ENCODE assay signal across 25 cellular contexts in the genomic region with DNA sequence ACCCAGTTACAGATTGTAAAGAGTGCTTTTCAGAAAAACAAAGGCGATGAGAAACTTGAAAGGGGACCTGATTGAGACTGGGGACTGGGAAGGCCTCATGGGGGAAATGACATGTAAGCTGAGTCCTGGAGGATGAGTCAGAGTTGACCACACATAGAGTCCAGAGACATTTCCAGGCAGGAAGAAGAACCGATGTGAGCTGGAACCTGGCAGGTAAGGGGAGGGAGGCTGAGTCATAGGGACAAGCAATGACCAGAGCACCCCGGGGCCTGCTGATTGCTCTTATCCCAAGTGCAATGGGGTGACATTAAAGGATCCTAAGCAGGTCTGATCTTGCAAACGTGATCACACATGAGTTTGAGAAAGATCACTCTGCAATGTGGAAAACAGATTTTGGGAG. TPM values are rescaled to one million over a fixed set of nuclear protein-coding genes. Genes with fewer than 3 reads are reported as not detected.
A peak's percentile ranks its signal among the peaks of the same experiment; 100 is the strongest.
DNase-seq lines count a peak whose midpoint lies in the region; FAIRE-seq and TF ChIP-seq lines count a peak whose summit lies in the region.
"Had no signal": no experiment of that assay in that cellular context is flagged by ENCODE, and none has a peak within 500 bp of the region (broad histone marks: within the 10 kb centered on the region; RNA-seq: fewer than 3 reads in every experiment).

No MANE protein-coding gene starts in this region.

- H3K36me3 ChIP-seq in astrocyte (ENCODE audit: insufficient read depth, low read length) (no peaks in the 10 kb centered on the region), kidney epithelial cell (ENCODE audit: control insufficient read depth, insufficient read depth, low read length) (no peaks in the 10 kb centered on the region)
- H3K36me3 ChIP-seq: esophagus squamous epithelium, SJSA1, upper lobe of right lung had no signal

- H3K4me2 ChIP-seq in astrocyte (ENCODE audit: low read length) = no peak overlapping the region

- CTCF ChIA-PET in Calu3 (lab: Charles Lee) = interaction anchor here (0.6 kb wide), 1 partner anchor 856 kb away, joined by 3 read pairs; no protein-coding TSS in a partner anchor

- FAIRE-seq in astrocyte (lab: Jason Lieb, UNC) = no peak

- no peak for TF ChIP-seq POLR2A in erythroblast (IDR thresholded peaks at IDR 0.05; ENCODE audit: low read length)

- peaks cover 7% of the 10 kb centered on the region for H3K4me1 ChIP-seq in astrocyte (ENCODE audit: insufficient read depth, low read length)
- H3K4me1 ChIP-seq: upper lobe of right lung had no signal

- no peaks in the 10 kb centered on the region for H3K36me3 Mint-ChIP-seq in Calu3 (ENCODE audit: insufficient read depth, unreplicated experiment)
- peaks cover 4% of the 10 kb centered on the region for H3K36me3 Mint-ChIP-seq in astrocyte (ENCODE audit: low read depth, unreplicated experiment)
- H3K36me3 Mint-ChIP-seq: activated naive CD8-positive, alpha-beta T cell treated with anti-CD3 and anti-CD28 coated beads for 36 hours; CD8-positive, alpha-beta memory T cell; naive thymus-derived CD8-positive, alpha-beta T cell had no signal

- TF ChIP-seq CTCF in Calu3 (IDR thresholded peaks at IDR 0.05; ENCODE audit: unreplicated experiment) = no peak
- TF ChIP-seq CTCF in astrocyte (IDR thresholded peaks at IDR 0.05; ENCODE audit: insufficient read depth, low read depth, low read length) = no peak
- no peak for TF ChIP-seq CTCF in kidney epithelial cell (IDR thresholded peaks at IDR 0.05; ENCODE audit: insufficient read depth, low read length, poor library complexity, severe bottlenecking)
- no peak for TF ChIP-seq CTCF in foreskin fibroblast (IDR thresholded peaks at IDR 0.05; ENCODE audit: low read depth, low read length)

- no peak overlapping the region for H2AFZ ChIP-seq in astrocyte (ENCODE audit: low read depth, low read length)

- H3K4me1 Mint-ChIP-seq in Calu3 (ENCODE audit: low read depth, unreplicated experiment) (peaks cover 12% of the 10 kb centered on the region), astrocyte (ENCODE audit: low read depth, unreplicated experiment) (peaks cover 16% of the 10 kb centered on the region)
- H3K4me1 Mint-ChIP-seq: activated B cell treated with CpG ODN at 0.5 μM for 24 hours; activated naive CD8-positive, alpha-beta T cell treated with anti-CD3 and anti-CD28 coated beads for 36 hours; CD8-positive, alpha-beta memory T cell; naive thymus-derived CD8-positive, alpha-beta T cell had no signal

- no TSS peak for BruUV-seq in Calu3 (replicated peaks; lab: Mats Ljungman, UMichigan)

- H3K9ac ChIP-seq in astrocyte (ENCODE audit: low read length) = no peak overlapping the region

- H3K27ac Mint-ChIP-seq in Calu3 (ENCODE audit: unreplicated experiment) (no peak overlapping the region), astrocyte (ENCODE audit: unreplicated experiment) (no peak overlapping the region)
- H3K27ac Mint-ChIP-seq: activated B cell treated with CpG ODN at 0.5 μM for 24 hours; activated naive CD8-positive, alpha-beta T cell treated with anti-CD3 and anti-CD28 coated beads for 36 hours; activated T-helper 1 cell treated with anti-CD3 and anti-CD28 coated beads, Interleukin-12 subunit alpha, Interleukin-12 subunit beta, Interleukin-2, Interleukin-4 antibody, amounts not matched to agents 30 ng/mL and 10 ng/mL and 1 ng/mL, durations not matched to agents 14 hours and 24 hours and 36 hours; CD8-positive, alpha-beta memory T cell; naive thymus-derived CD8-positive, alpha-beta T cell had no signal

- H4K20me1 ChIP-seq in astrocyte (ENCODE audit: insufficient read depth, low read length) = no peaks in the 10 kb centered on the region

- H3K27me3 Mint-ChIP-seq in Calu3 (ENCODE audit: unreplicated experiment) (no peaks in the 10 kb centered on the region), astrocyte (ENCODE audit: low read depth, unreplicated experiment) (peaks cover 2% of the 10 kb centered on the region)
- H3K27me3 Mint-ChIP-seq: activated naive CD8-positive, alpha-beta T cell treated with anti-CD3 and anti-CD28 coated beads for 36 hours had no signal

- intact Hi-C loops in Calu3 (cut with micrococcal nuclease; ENCODE audit: unreplicated experiment) = no loop called here

- H3K27ac ChIP-seq in astrocyte (ENCODE audit: low read depth, low read length) = no peak overlapping the region
- H3K27ac ChIP-seq: dorsolateral prefrontal cortex, esophagus squamous epithelium, SJSA1, upper lobe of right lung had no signal

- no peak overlapping the region for H3K4me3 Mint-ChIP-seq in Calu3 (ENCODE audit: low read depth, unreplicated experiment)
- H3K4me3 Mint-ChIP-seq in astrocyte (ENCODE audit: unreplicated experiment) = no peak overlapping the region
- H3K4me3 Mint-ChIP-seq: activated B cell treated with CpG ODN at 0.5 μM for 24 hours; activated naive CD8-positive, alpha-beta T cell treated with anti-CD3 and anti-CD28 coated beads for 36 hours; activated T-helper 1 cell treated with anti-CD3 and anti-CD28 coated beads, Interleukin-12 subunit alpha, Interleukin-12 subunit beta, Interleukin-2, Interleukin-4 antibody, amounts not matched to agents 30 ng/mL and 10 ng/mL and 1 ng/mL, durations not matched to agents 14 hours and 24 hours and 36 hours; CD8-positive, alpha-beta memory T cell; naive thymus-derived CD8-positive, alpha-beta T cell; T-helper 2 cell treated with Interferon-gamma antibody and Interleukin-4, amounts not matched to agents 5 μg/mL and 100 μg/mL, for 36 hours had no signal

- DNase-seq in Calu3 (peak; percentile 4), HK-2 (ENCODE audit: unreplicated experiment) (peak; percentile 66), astrocyte (ENCODE audit: low read depth) (peak; percentile 23), kidney epithelial cell (ENCODE audit: low read depth) (peak; percentile 78), foreskin fibroblast (no peak), NOMO-1 (lab: John Stamatoyannopoulos, UW; ENCODE audit: unreplicated experiment in 2 of 2) (no peak), erythroblast (lab: John Stamatoyannopoulos, UW) (no peak), GM03348 (ENCODE audit: low spot score) (no peak)
- DNase-seq: activated B cell treated with CpG ODN at 0.5 μM for 24 hours; activated naive CD8-positive, alpha-beta T cell treated with anti-CD3 and anti-CD28 coated beads for 36 hours; CD8-positive, alpha-beta memory T cell; dorsolateral prefrontal cortex; esophagus squamous epithelium; GF-D8; naive thymus-derived CD8-positive, alpha-beta T cell; NCI-H1930; NCI-H446; posterior cingulate gyrus; stimulated activated CD4-positive, alpha-beta T cell treated with anti-CD3 and anti-CD28 coated beads, Interleukin-2, amount 100 ng/mL, for 48 hours; upper lobe of right lung had no signal

- H3K4me3 ChIP-seq in astrocyte (ENCODE audit: insufficient read depth, low read depth, low read length) (no peak overlapping the region), kidney epithelial cell (ENCODE audit: low read depth, low read length) (no peak overlapping the region), foreskin fibroblast (ENCODE audit: low read depth in 1 of 2, low read length in 2 of 2) (no peak overlapping the region)
- H3K4me3 ChIP-seq: dorsolateral prefrontal cortex, esophagus squamous epithelium, lung, SJSA1, upper lobe of right lung had no signal

- no peaks in the 10 kb centered on the region for H3K9me3 ChIP-seq in astrocyte (ENCODE audit: insufficient read depth, low read depth, low read length)
- H3K9me3 ChIP-seq: esophagus squamous epithelium, SJSA1, upper lobe of right lung had no signal

- H3K79me2 ChIP-seq in astrocyte (ENCODE audit: insufficient read depth, low read length) = no peaks in the 10 kb centered on the region

- H3K27me3 ChIP-seq in astrocyte (ENCODE audit: insufficient read depth, low read length) (no peaks in the 10 kb centered on the region), kidney epithelial cell (ENCODE audit: control insufficient read depth, insufficient read depth, low read length) (no peaks in the 10 kb centered on the region)
- H3K27me3 ChIP-seq: dorsolateral prefrontal cortex had no signal

- H3K9me3 Mint-ChIP-seq in Calu3 (ENCODE audit: low read depth, unreplicated experiment) = no peaks in the 10 kb centered on the region
- no peaks in the 10 kb centered on the region for H3K9me3 Mint-ChIP-seq in astrocyte (ENCODE audit: unreplicated experiment)
- H3K9me3 Mint-ChIP-seq: activated B cell treated with CpG ODN at 0.5 μM for 24 hours; activated naive CD8-positive, alpha-beta T cell treated with anti-CD3 and anti-CD28 coated beads for 36 hours; activated T-helper 1 cell treated with anti-CD3 and anti-CD28 coated beads, Interleukin-12 subunit alpha, Interleukin-12 subunit beta, Interleukin-2, Interleukin-4 antibody, amounts not matched to agents 30 ng/mL and 10 ng/mL and 1 ng/mL, durations not matched to agents 14 hours and 24 hours and 36 hours; CD8-positive, alpha-beta memory T cell; naive thymus-derived CD8-positive, alpha-beta T cell; T-helper 2 cell treated with Interferon-gamma antibody and Interleukin-4, amounts not matched to agents 5 μg/mL and 100 μg/mL, for 36 hours had no signal

RNA-seq across cellular contexts. Expression of gene TLL2, which starts 11.7 kb away (rescaled TPM):
- total RNA-seq in Calu3 (2022) = 0.44 and 0.66 TPM in 2 replicates
- total RNA-seq in astrocyte = 7.6 and 9.6 TPM in 2 replicates
- 2.2 and 2.8 TPM in 2 replicates for total RNA-seq in kidney epithelial cell
- total RNA-seq: activated CD8-positive, alpha-beta memory T cell treated with anti-CD3 and anti-CD28 coated beads for 36 hours; activated T-helper 1 cell treated with anti-CD3 and anti-CD28 coated beads, Interleukin-12 subunit alpha, Interleukin-12 subunit beta, Interleukin-2, Interleukin-4 antibody, amounts not matched to agents 30 ng/mL and 10 ng/mL and 1 ng/mL, durations not matched to agents 14 hours and 24 hours and 36 hours; SJSA1; upper lobe of right lung had no signal

Comparison
In these comparisons a context has a peak if more than half of its experiments do, and no peak if none do; other contexts are left out.
1. DNase-seq: peak in Calu3 (single experiment), HK-2 (single experiment), astrocyte (single experiment) and kidney epithelial cell (single experiment); none in foreskin fibroblast (0 of 2), NOMO-1 (0 of 2), erythroblast (0 of 2) and GM03348 (single experiment).